Comparison of ENCODE assay signal across 42 cellular contexts in genomic region chr16:20040011-20040410, GRCh38. TPM values are rescaled to one million over a fixed set of nuclear protein-coding genes. Genes with fewer than 3 reads are reported as not detected.
"Had no signal": no experiment of that assay in that cellular context is flagged by ENCODE, and none has a peak within 500 bp of the region (broad histone marks: within the 10 kb centered on the region; RNA-seq: fewer than 3 reads in every experiment).

No MANE protein-coding gene starts in this region.

- H3K4me1 Mint-ChIP-seq: activated naive CD4-positive, alpha-beta T cell treated with anti-CD3 and anti-CD28 coated beads, Interleukin-2, amount 10 ng/mL, durations not matched to agents 7 days and 5 days; activated naive CD4-positive, alpha-beta T cell treated with anti-CD3 and anti-CD28 coated beads, Interleukin-2, amount 50 U/mL, for 24 hours; activated naive CD8-positive, alpha-beta T cell treated with anti-CD3 and anti-CD28 coated beads for 36 hours; activated naive CD8-positive, alpha-beta T cell treated with anti-CD3 and anti-CD28 coated beads, Interleukin-2, amount 10 ng/mL, durations not matched to agents 7 days and 5 days; activated naive CD8-positive, alpha-beta T cell treated with anti-CD3 and anti-CD28 coated beads, Interleukin-2, amount 50 U/mL, for 24 hours; activated T-helper 17 cell treated with anti-CD3 and anti-CD28 coated beads, Interleukin-2, amount 50 U/mL, for 72 hours; brain; central memory CD8-positive, alpha-beta T cell had no signal

- DNase-seq: activated effector memory CD4-positive, alpha-beta T cell treated with anti-CD3 and anti-CD28 coated beads, Interleukin-2, amount 50 U/mL, for 16 hours; activated effector memory CD4-positive, alpha-beta T cell treated with Interleukin-2 at 50 U/mL for 16 hours; activated gamma-delta T cell; activated gamma-delta T cell treated with Interleukin-2 at 50 U/mL for 16 hours; activated naive CD4-positive, alpha-beta T cell; activated naive CD4-positive, alpha-beta T cell treated with anti-CD3 and anti-CD28 coated beads for 36 hours; activated naive CD4-positive, alpha-beta T cell treated with anti-CD3 and anti-CD28 coated beads, Interleukin-2, amount 10 ng/mL, durations not matched to agents 7 days and 5 days; activated naive CD4-positive, alpha-beta T cell treated with anti-CD3 and anti-CD28 coated beads, Interleukin-2, amount 50 U/mL, for 16 hours; activated naive CD4-positive, alpha-beta T cell treated with Interleukin-2 at 50 U/mL for 16 hours; activated naive CD8-positive, alpha-beta T cell treated with anti-CD3 and anti-CD28 coated beads for 36 hours; activated naive CD8-positive, alpha-beta T cell treated with anti-CD3 and anti-CD28 coated beads, Interleukin-2, amount 10 ng/mL, durations not matched to agents 7 days and 5 days; activated naive CD8-positive, alpha-beta T cell treated with anti-CD3 and anti-CD28 coated beads, Interleukin-2, amount 50 U/mL, for 24 hours; activated T-cell treated with anti-CD3 and anti-CD28 coated beads, Interleukin-2, amount 50 U/mL, for 24 hours; activated T-cell treated with anti-CD3 and anti-CD28 coated beads, Interleukin-2, amount 50 U/mL, for 4 hours; activated T-cell treated with anti-CD3 and anti-CD28 coated beads, Interleukin-2, amount 50 U/mL, for 48 hours; activated T-cell treated with anti-CD3 and anti-CD28 coated beads, Interleukin-2, amount 50 U/mL, for 72 hours; adrenal gland; amniotic stem cell; amygdala; anterior cingulate cortex; aorta; body of pancreas; caudate nucleus; central memory CD4-positive, alpha-beta T cell; cerebellar nuclear complex had no signal

- H3K36me3 ChIP-seq: adrenal gland, ascending aorta, breast epithelium, cardiac muscle cell had no signal

- H3K9me3 Mint-ChIP-seq: activated naive CD4-positive, alpha-beta T cell treated with anti-CD3 and anti-CD28 coated beads for 36 hours; activated naive CD4-positive, alpha-beta T cell treated with anti-CD3 and anti-CD28 coated beads, Interleukin-2, amount 10 ng/mL, durations not matched to agents 7 days and 5 days; activated naive CD8-positive, alpha-beta T cell treated with anti-CD3 and anti-CD28 coated beads, Interleukin-2, amount 10 ng/mL, durations not matched to agents 7 days and 5 days; activated naive CD8-positive, alpha-beta T cell treated with anti-CD3 and anti-CD28 coated beads, Interleukin-2, amount 50 U/mL, for 24 hours; activated T-helper 2 cell treated with anti-CD3 and anti-CD28 coated beads, Interferon-gamma antibody, Interleukin-2, Interleukin-4, amounts not matched to agents 10 μg/mL and 5 μg/mL and 100 μg/mL, durations not matched to agents 14 hours and 24 hours and 36 hours; brain had no signal

- H3K4me3 ChIP-seq: adrenal gland, ascending aorta, body of pancreas, breast epithelium, cardiac muscle cell had no signal

- H3K36me3 Mint-ChIP-seq: activated naive CD4-positive, alpha-beta T cell treated with anti-CD3 and anti-CD28 coated beads, Interleukin-2, amount 10 ng/mL, durations not matched to agents 7 days and 5 days; activated naive CD4-positive, alpha-beta T cell treated with anti-CD3 and anti-CD28 coated beads, Interleukin-2, amount 50 U/mL, for 24 hours; activated naive CD4-positive, alpha-beta T cell treated with anti-CD3 and anti-CD28 coated beads, Interleukin-2, amount 50 U/mL, for 72 hours; activated naive CD8-positive, alpha-beta T cell; activated naive CD8-positive, alpha-beta T cell treated with anti-CD3 and anti-CD28 coated beads for 36 hours; activated naive CD8-positive, alpha-beta T cell treated with anti-CD3 and anti-CD28 coated beads, Interleukin-2, amount 10 ng/mL, durations not matched to agents 7 days and 5 days; brain had no signal

- H3K27ac ChIP-seq: adrenal gland, ascending aorta, body of pancreas, breast epithelium, cardiac muscle cell had no signal

- ATAC-seq: activated naive CD4-positive, alpha-beta T cell treated with anti-CD3 and anti-CD28 coated beads, Interleukin-2, amount 50 U/mL, for 72 hours; activated naive CD8-positive, alpha-beta T cell treated with anti-CD3 and anti-CD28 coated beads, Interleukin-2, amount 50 U/mL, for 24 hours; activated T-cell treated with anti-CD3 and anti-CD28 coated beads, Interleukin-2, amount 50 U/mL, for 4 hours; activated T-cell treated with anti-CD3 and anti-CD28 coated beads, Interleukin-2, amount 50 U/mL, for 72 hours; activated T-helper 17 cell treated with anti-CD3 and anti-CD28 coated beads, Interleukin-2, amount 50 U/mL, for 72 hours; body of pancreas had no signal

- H3K27ac Mint-ChIP-seq: activated naive CD4-positive, alpha-beta T cell treated with anti-CD3 and anti-CD28 coated beads for 36 hours; activated naive CD4-positive, alpha-beta T cell treated with anti-CD3 and anti-CD28 coated beads, Interleukin-2, amount 10 ng/mL, durations not matched to agents 7 days and 5 days; activated naive CD4-positive, alpha-beta T cell treated with anti-CD3 and anti-CD28 coated beads, Interleukin-2, amount 50 U/mL, for 24 hours; activated naive CD4-positive, alpha-beta T cell treated with anti-CD3 and anti-CD28 coated beads, Interleukin-2, amount 50 U/mL, for 72 hours; activated naive CD8-positive, alpha-beta T cell; activated naive CD8-positive, alpha-beta T cell treated with anti-CD3 and anti-CD28 coated beads for 36 hours; activated naive CD8-positive, alpha-beta T cell treated with anti-CD3 and anti-CD28 coated beads, Interleukin-2, amount 10 ng/mL, durations not matched to agents 7 days and 5 days; activated naive CD8-positive, alpha-beta T cell treated with anti-CD3 and anti-CD28 coated beads, Interleukin-2, amount 50 U/mL, for 24 hours; activated T-cell treated with anti-CD3 and anti-CD28 coated beads, Interleukin-2, amount 50 U/mL, for 24 hours; activated T-cell treated with anti-CD3 and anti-CD28 coated beads, Interleukin-2, amount 50 U/mL, for 72 hours; activated T-helper 1 cell treated with anti-CD3 and anti-CD28 coated beads, Interleukin-12 subunit alpha, Interleukin-12 subunit beta, Interleukin-2, Interleukin-4 antibody, amounts not matched to agents 30 ng/mL and 10 ng/mL and 1 ng/mL, durations not matched to agents 14 hours and 24 hours and 36 hours; activated T-helper 17 cell treated with anti-CD3 and anti-CD28 coated beads, Interleukin-2, amount 50 U/mL, for 72 hours; activated T-helper 2 cell treated with anti-CD3 and anti-CD28 coated beads, Interferon-gamma antibody, Interleukin-2, Interleukin-4, amounts not matched to agents 10 μg/mL and 5 μg/mL and 100 μg/mL, durations not matched to agents 14 hours and 24 hours and 36 hours; brain had no signal

- FAIRE-seq: astrocyte, bronchial epithelial cell, colon had no signal

- H3K27me3 ChIP-seq: adrenal gland, ascending aorta, body of pancreas, cardiac muscle cell had no signal

- H3K4me3 Mint-ChIP-seq: activated naive CD4-positive, alpha-beta T cell treated with anti-CD3 and anti-CD28 coated beads for 36 hours; activated naive CD4-positive, alpha-beta T cell treated with anti-CD3 and anti-CD28 coated beads, Interleukin-2, amount 10 ng/mL, durations not matched to agents 7 days and 5 days; activated naive CD8-positive, alpha-beta T cell; activated naive CD8-positive, alpha-beta T cell treated with anti-CD3 and anti-CD28 coated beads for 36 hours; activated naive CD8-positive, alpha-beta T cell treated with anti-CD3 and anti-CD28 coated beads, Interleukin-2, amount 10 ng/mL, durations not matched to agents 7 days and 5 days; activated naive CD8-positive, alpha-beta T cell treated with anti-CD3 and anti-CD28 coated beads, Interleukin-2, amount 50 U/mL, for 24 hours; activated T-cell treated with anti-CD3 and anti-CD28 coated beads, Interleukin-2, amount 50 U/mL, for 24 hours; activated T-cell treated with anti-CD3 and anti-CD28 coated beads, Interleukin-2, amount 50 U/mL, for 4 hours; activated T-cell treated with anti-CD3 and anti-CD28 coated beads, Interleukin-2, amount 50 U/mL, for 72 hours; activated T-helper 1 cell treated with anti-CD3 and anti-CD28 coated beads, Interleukin-12 subunit alpha, Interleukin-12 subunit beta, Interleukin-2, Interleukin-4 antibody, amounts not matched to agents 30 ng/mL and 10 ng/mL and 1 ng/mL, durations not matched to agents 14 hours and 24 hours and 36 hours; activated T-helper 17 cell treated with anti-CD3 and anti-CD28 coated beads, Interleukin-2, amount 50 U/mL, for 72 hours; brain; central memory CD8-positive, alpha-beta T cell had no signal

- H3K9me3 ChIP-seq: adrenal gland, ascending aorta, breast epithelium had no signal

- H3K4me1 ChIP-seq: adrenal gland, ascending aorta, body of pancreas, breast epithelium had no signal

- H3K27me3 Mint-ChIP-seq: activated naive CD4-positive, alpha-beta T cell treated with anti-CD3 and anti-CD28 coated beads, Interleukin-2, amount 10 ng/mL, durations not matched to agents 7 days and 5 days; activated naive CD8-positive, alpha-beta T cell treated with anti-CD3 and anti-CD28 coated beads, Interleukin-2, amount 10 ng/mL, durations not matched to agents 7 days and 5 days; activated naive CD8-positive, alpha-beta T cell treated with anti-CD3 and anti-CD28 coated beads, Interleukin-2, amount 50 U/mL, for 24 hours had no signal

RNA-seq across cellular contexts. Expression of gene GPR139, which starts 33.7 kb away (rescaled TPM):
- total RNA-seq: activated naive CD4-positive, alpha-beta T cell treated with anti-CD3 and anti-CD28 coated beads for 36 hours; activated naive CD4-positive, alpha-beta T cell treated with anti-CD3 and anti-CD28 coated beads, Interleukin-2, amount 50 U/mL, for 72 hours; activated naive CD8-positive, alpha-beta T cell treated with anti-CD3 and anti-CD28 coated beads for 36 hours; activated naive CD8-positive, alpha-beta T cell treated with anti-CD3 and anti-CD28 coated beads, Interleukin-2, amount 10 ng/mL, durations not matched to agents 7 days and 5 days; activated T-cell treated with anti-CD3 and anti-CD28 coated beads, Interleukin-2, amount 50 U/mL, for 4 hours; activated T-cell treated with anti-CD3 and anti-CD28 coated beads, Interleukin-2, amount 50 U/mL, for 72 hours; activated T-helper 1 cell treated with anti-CD3 and anti-CD28 coated beads, Interleukin-12 subunit alpha, Interleukin-12 subunit beta, Interleukin-2, Interleukin-4 antibody, amounts not matched to agents 30 ng/mL and 10 ng/mL and 1 ng/mL, durations not matched to agents 14 hours and 24 hours and 36 hours; activated T-helper 17 cell treated with anti-CD3 and anti-CD28 coated beads, Interleukin-2, amount 50 U/mL, for 72 hours; activated T-helper 2 cell treated with anti-CD3 and anti-CD28 coated beads, Interferon-gamma antibody, Interleukin-2, Interleukin-4, amounts not matched to agents 10 μg/mL and 5 μg/mL and 100 μg/mL, durations not matched to agents 14 hours and 24 hours and 36 hours; adrenal gland; aorta; ascending aorta; astrocyte; body of pancreas; breast epithelium; bronchial epithelial cell; cardiac muscle cell; cardiac septum; chondrocyte had no signal
- polyA plus RNA-seq: adipose tissue, adrenal gland, aorta, cardiac muscle cell had no signal
